Comparison of ENCODE assay signal across 10 cellular contexts in the genomic region with DNA sequence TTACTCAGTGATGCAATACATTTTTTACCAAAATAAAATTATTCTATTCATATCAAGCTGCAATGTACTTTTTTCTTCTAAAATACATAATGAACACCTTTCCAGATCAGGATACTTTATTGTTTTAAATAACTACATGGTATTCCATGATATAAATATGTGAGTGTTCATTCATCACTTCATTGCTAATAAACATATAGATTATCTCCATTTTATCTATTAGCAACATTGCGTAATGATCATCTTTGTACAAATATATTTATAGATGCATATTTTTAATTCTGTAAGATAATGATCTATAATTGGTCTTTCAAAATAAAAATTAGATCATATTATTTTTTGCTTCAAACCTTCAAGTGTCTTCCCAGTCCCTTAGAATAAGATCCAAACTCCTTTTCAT.
"Had no signal": no experiment of that assay in that cellular context is flagged by ENCODE, and none has a peak within 500 bp of the region (broad histone marks: within the 10 kb centered on the region; RNA-seq: fewer than 3 reads in every experiment).

No MANE protein-coding gene starts in this region.

- H3K4me2 ChIP-seq: GM23338 had no signal

- H3K4me3 Mint-ChIP-seq: GM23338, H9, HFFc6 had no signal

- H2AFZ ChIP-seq: GM23248, GM23338 had no signal

- DNase-seq: GM23248, GOT3, H7, H9, HCEC 1CT, HFFc6 had no signal

- H3K27ac ChIP-seq: GM23248 had no signal

- H3K9ac ChIP-seq: GM23248 had no signal

- H3K9me3 Mint-ChIP-seq: HFFc6 had no signal

- H3K4me3 ChIP-seq: GM23248, GM23338, HAP-1 had no signal

- H3K27ac Mint-ChIP-seq: GM23338, H9, HFFc6 had no signal

- H3K9me3 ChIP-seq: HAP-1 had no signal

- ATAC-seq: GM23338, HCT116 had no signal

- H3K36me3 ChIP-seq: HAP-1 had no signal

- FAIRE-seq: H54 had no signal
